In genomic region chr16:88742896-88743605, GRCh38 we compare ENCODE assay signal across 15 cellular contexts.
"Had no signal": no experiment of that assay in that cellular context is flagged by ENCODE, and none has a peak within 500 bp of the region (broad histone marks: within the 10 kb centered on the region; RNA-seq: fewer than 3 reads in every experiment).

No MANE protein-coding gene starts in this region.

- H3K4me1 ChIP-seq: psoas muscle had no signal

- H3K4me1 Mint-ChIP-seq: endodermal cell had no signal

- H3K36me3 Mint-ChIP-seq: natural killer cell treated with Interleukin-12 subunit alpha and Interleukin-12 subunit beta and Interleukin-15 and Interleukin-18, amount 100 ng/mL, for 72 hours; WTC11 had no signal

- H3K36me3 ChIP-seq: gastrocnemius medialis, ovary, right atrium auricular region had no signal

- H3K27me3 Mint-ChIP-seq: activated CD4-positive, alpha-beta T cell treated with anti-CD3 and anti-CD28 coated beads for 36 hours; activated naive CD8-positive, alpha-beta T cell treated with anti-CD3 and anti-CD28 coated beads for 36 hours; natural killer cell treated with Interleukin-12 subunit alpha and Interleukin-12 subunit beta and Interleukin-15 and Interleukin-18, amount 100 ng/mL, for 72 hours had no signal

- H3K27ac Mint-ChIP-seq: activated CD4-positive, alpha-beta T cell treated with anti-CD3 and anti-CD28 coated beads for 36 hours; activated naive CD8-positive, alpha-beta T cell treated with anti-CD3 and anti-CD28 coated beads for 36 hours; endodermal cell; natural killer cell treated with Interleukin-12 subunit alpha and Interleukin-12 subunit beta and Interleukin-15 and Interleukin-18, amount 100 ng/mL, for 72 hours; WTC11 had no signal

- H3K4me3 Mint-ChIP-seq: activated CD4-positive, alpha-beta T cell treated with anti-CD3 and anti-CD28 coated beads for 36 hours; activated naive CD8-positive, alpha-beta T cell treated with anti-CD3 and anti-CD28 coated beads for 36 hours; endodermal cell; natural killer cell treated with Interleukin-12 subunit alpha and Interleukin-12 subunit beta and Interleukin-15 and Interleukin-18, amount 100 ng/mL, for 72 hours; stimulated activated effector memory CD8-positive, alpha-beta T cell treated with anti-CD3 and anti-CD28 coated beads, Interleukin-12 subunit alpha, Interleukin-12 subunit beta, amount 100 ng/mL, for 72 hours; WTC11 had no signal

- H3K27ac ChIP-seq: gastrocnemius medialis, neutrophil, ovary, psoas muscle, right atrium auricular region, suprapubic skin had no signal

- DNase-seq: esophagus squamous epithelium had no signal

- H3K9me3 Mint-ChIP-seq: activated naive CD8-positive, alpha-beta T cell treated with anti-CD3 and anti-CD28 coated beads for 36 hours; endodermal cell; natural killer cell treated with Interleukin-12 subunit alpha and Interleukin-12 subunit beta and Interleukin-15 and Interleukin-18, amount 100 ng/mL, for 72 hours; stimulated activated effector memory CD8-positive, alpha-beta T cell treated with anti-CD3 and anti-CD28 coated beads, Interleukin-12 subunit alpha, Interleukin-12 subunit beta, amount 100 ng/mL, for 72 hours; WTC11 had no signal

- H3K27me3 ChIP-seq: esophagus squamous epithelium, neutrophil, ovary, right atrium auricular region, stomach, suprapubic skin, tibial nerve had no signal

- H3K9me3 ChIP-seq: esophagus squamous epithelium, gastrocnemius medialis, neutrophil, ovary, psoas muscle, right atrium auricular region, stomach, suprapubic skin, tibial nerve had no signal

- H3K4me3 ChIP-seq: esophagus squamous epithelium, gastrocnemius medialis, ovary, psoas muscle, right atrium auricular region, stomach, suprapubic skin, tibial nerve had no signal
